8 cellular contexts compared by ENCODE assay signal in the genomic region with DNA sequence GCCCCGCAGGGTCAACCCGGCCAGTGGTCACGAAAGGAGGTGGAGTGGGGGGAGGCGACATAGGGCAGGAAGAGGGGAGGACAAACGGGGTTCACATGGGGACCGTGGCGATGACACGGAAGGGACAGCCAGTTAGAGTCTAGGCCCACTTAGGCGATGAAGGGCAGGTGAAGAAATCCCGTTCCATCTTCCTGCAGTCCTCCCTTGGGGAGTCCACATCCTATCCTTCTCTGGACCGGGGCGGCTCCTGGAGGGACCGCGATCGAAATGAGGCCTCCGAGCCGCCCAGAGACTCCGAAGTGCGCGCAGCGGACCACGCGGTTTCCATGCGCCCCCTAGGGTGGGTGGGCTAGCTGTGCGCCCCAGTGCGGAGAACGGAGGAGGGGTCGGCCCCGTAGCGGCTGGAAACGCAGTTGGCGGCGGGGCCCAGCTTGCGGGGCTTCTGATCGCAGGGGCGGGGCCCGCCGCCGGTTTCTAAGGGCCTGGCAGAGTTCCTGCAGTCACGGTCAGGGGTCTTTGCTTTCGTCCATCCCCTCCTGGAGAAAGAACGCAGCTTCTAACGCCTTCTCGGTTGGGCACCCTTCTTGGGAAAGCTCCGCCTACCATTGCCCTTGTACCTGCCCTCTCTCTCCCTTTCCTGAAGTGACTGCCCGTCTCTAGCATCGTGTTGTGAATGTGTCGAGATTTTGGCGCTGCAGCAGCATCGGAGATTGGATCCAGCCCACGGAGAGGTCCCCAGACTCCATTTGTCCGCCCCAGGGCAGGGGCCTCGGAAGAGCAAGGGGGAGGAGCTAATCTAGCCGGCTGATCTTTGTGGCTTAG. TPM values are rescaled to one million over a fixed set of nuclear protein-coding genes. Genes with fewer than 3 reads are reported as not detected.
DNase-seq lines count a peak whose midpoint lies in the region; ATAC-seq and TF ChIP-seq lines count a peak whose summit lies in the region.

No MANE protein-coding gene starts in this region.

- H3K27ac ChIP-seq in RWPE1 (no peak overlapping the region), right atrium auricular region (peak overlapping the region; percentile 32 to 62), psoas muscle (no peak overlapping the region)

- H3K9me3 Mint-ChIP-seq in activated naive CD4-positive, alpha-beta T cell treated with anti-CD3 and anti-CD28 coated beads, Interleukin-2, amount 50 U/mL, for 72 hours: no peaks in the 10 kb centered on the region

- CTCF ChIA-PET in RWPE1 (lab: Yijun Ruan, JAX): no interaction called here

- DNase-seq in GM12865 (ENCODE audit: low read depth) (peak; percentile 23), RWPE1 (ENCODE audit: low spot score) (no peak), right atrium auricular region (ENCODE audit: low spot score) (no peak), psoas muscle (peak; percentile 38 to 63), LoVo (ENCODE audit: low spot score) (no peak), NOMO-1 treated with DMSO at 0.1 percent for 48 hours (lab: John Stamatoyannopoulos, UW; ENCODE audit: unreplicated experiment) (no peak)
- peak in 1 of 2 donors; percentile 42 for DNase-seq in activated naive CD4-positive, alpha-beta T cell treated with anti-CD3 and anti-CD28 coated beads, Interleukin-2, amount 50 U/mL, for 72 hours (ENCODE audit: low spot score in 2 of 2)

- TF ChIP-seq CTCF in GM12865 (IDR thresholded peaks at IDR 0.05; ENCODE audit: insufficient read depth, low read depth, low read length, missing control alignments) (peak; percentile 28), RWPE1 (conservative IDR thresholded peaks at IDR 0.05; ENCODE audit: low read depth) (peak; percentile 49), right atrium auricular region (IDR thresholded peaks at IDR 0.05) (peak; percentile 18 to 44), psoas muscle (IDR thresholded peaks at IDR 0.05) (peak; percentile 35)

- H3K9me3 ChIP-seq in right atrium auricular region (no peaks in the 10 kb centered on the region), psoas muscle (no peaks in the 10 kb centered on the region)

- intact Hi-C loops in psoas muscle (cut with DNase I): loop anchor here in 1 of 2 donors (5.0 kb wide), 1 partner anchor 642 kb away; no protein-coding TSS in a partner anchor

- peak; percentile 65 to 76 for ATAC-seq in activated naive CD4-positive, alpha-beta T cell treated with anti-CD3 and anti-CD28 coated beads, Interleukin-2, amount 50 U/mL, for 72 hours
- ATAC-seq in psoas muscle (peak; percentile 43 to 65 (median 60)), HG03521 (IDR thresholded peaks at IDR 0.05; ENCODE audit: unreplicated experiment) (no peak)

- peak overlapping the region; percentile 43 for H3K4me3 ChIP-seq in GM12865 (ENCODE audit: low read depth, low read length)
- peak overlapping the region; percentile 46 to 62 for H3K4me3 ChIP-seq in right atrium auricular region
- peak overlapping the region; percentile 72 for H3K4me3 ChIP-seq in psoas muscle

- peak overlapping the region; percentile 75 to 87 for H3K27ac Mint-ChIP-seq in activated naive CD4-positive, alpha-beta T cell treated with anti-CD3 and anti-CD28 coated beads, Interleukin-2, amount 50 U/mL, for 72 hours

- H3K36me3 ChIP-seq in right atrium auricular region (no peaks in the 10 kb centered on the region), psoas muscle (ENCODE audit: insufficient read depth in 1 of 2, low read depth in 1 of 2) (no peaks in the 10 kb centered on the region)

- H3K36me3 Mint-ChIP-seq in activated naive CD4-positive, alpha-beta T cell treated with anti-CD3 and anti-CD28 coated beads, Interleukin-2, amount 50 U/mL, for 72 hours: no peaks in the 10 kb centered on the region

- WGBS in psoas muscle, 3 donors: 1 to 2% (median 1%) methylated on average over 53 to 54 of the region's 54 CpGs

- no peaks in the 10 kb centered on the region for H3K27me3 ChIP-seq in right atrium auricular region
- peaks cover 0 to 12% (median 5%) of the 10 kb centered on the region in 3 donors for H3K27me3 ChIP-seq in psoas muscle (ENCODE audit: insufficient read depth in 3 of 3, low read length in 2 of 3)

- POLR2A ChIA-PET in RWPE1 (lab: Yijun Ruan, JAX; ENCODE audit: low non-redundant PET): interaction anchor here (0.7 kb wide), 1 partner anchor 37 kb away, joined by 4 read pairs; a partner anchor contains a TSS

- H3K4me1 ChIP-seq in right atrium auricular region (peaks cover 0 to 11% of the 10 kb centered on the region in 2 donors), psoas muscle (peaks cover 14% of the 10 kb centered on the region)

RNA-seq across cellular contexts. Expression of a gene that starts 17.9 kb away (rescaled TPM):
- 1 to 10 TPM in 1 of 2 donors, under 1 TPM in 1; 0.76 to 4.1 TPM for total RNA-seq in activated naive CD4-positive, alpha-beta T cell treated with anti-CD3 and anti-CD28 coated beads, Interleukin-2, amount 50 U/mL, for 72 hours
- total RNA-seq in right atrium auricular region: not detected
- total RNA-seq in psoas muscle: under 1 TPM in 2 of 4 donors, not detected in 2; 0.42 to 0.86 TPM
- polyA plus RNA-seq in psoas muscle: under 1 TPM; 0.20 to 0.55 (median 0.34) TPM

RNA-seq across cellular contexts. Expression of a gene that starts 21.7 kb away (rescaled TPM):
- 10 to 100 TPM; 50.8 to 66.7 TPM for total RNA-seq in activated naive CD4-positive, alpha-beta T cell treated with anti-CD3 and anti-CD28 coated beads, Interleukin-2, amount 50 U/mL, for 72 hours
- 10 to 100 TPM; 36.2 to 41.9 TPM for total RNA-seq in right atrium auricular region
- 10 to 100 TPM; 30.9 to 43.8 (median 36.6) TPM for total RNA-seq in psoas muscle
- 10 to 100 TPM; 27.3 to 63.7 (median 46.9) TPM for polyA plus RNA-seq in psoas muscle

RNA-seq across cellular contexts. Expression of a gene that starts 28.3 kb away (rescaled TPM):
- 1 to 10 TPM; 2.2 to 5.4 TPM for total RNA-seq in activated naive CD4-positive, alpha-beta T cell treated with anti-CD3 and anti-CD28 coated beads, Interleukin-2, amount 50 U/mL, for 72 hours
- total RNA-seq in right atrium auricular region: 1 to 10 TPM; 4.6 to 5.0 TPM
- 1 to 10 TPM; 2.9 to 6.3 (median 4.4) TPM for total RNA-seq in psoas muscle
- polyA plus RNA-seq in psoas muscle: 10 to 100 TPM in 1 of 3 donors, 1 to 10 TPM in 2; 4.1 to 12.4 (median 4.6) TPM

RNA-seq across cellular contexts. Expression of a gene that starts 36.6 kb away (rescaled TPM):
- total RNA-seq in activated naive CD4-positive, alpha-beta T cell treated with anti-CD3 and anti-CD28 coated beads, Interleukin-2, amount 50 U/mL, for 72 hours: 10 to 100 TPM; 30.7 to 31.8 TPM
- total RNA-seq in right atrium auricular region: 1 to 10 TPM; 6.0 to 6.1 TPM
- total RNA-seq in psoas muscle: 10 to 100 TPM in 1 of 4 donors, 1 to 10 TPM in 3; 6.3 to 10.5 (median 7.0) TPM
- polyA plus RNA-seq in psoas muscle: 1 to 10 TPM; 2.6 to 5.8 (median 2.6) TPM

Comparison
In these comparisons a context has a peak if more than half of its experiments do, and no peak if none do; other contexts are left out.
1. DNase-seq: peak in GM12865 (single experiment) and psoas muscle (2 of 2); none in RWPE1 (single experiment), right atrium auricular region (single experiment), LoVo (single experiment) and NOMO-1 treated with DMSO at 0.1 percent for 48 hours (single experiment).
2. H3K27ac ChIP-seq: peak in right atrium auricular region (2 of 2); none in RWPE1 (single experiment) and psoas muscle (single experiment).
3. Peak in every context shown above with its lines, with median percentiles within 50 percentile points of each other: H3K4me3 ChIP-seq and CTCF ChIP-seq.